ENCODE assay signal across 30 cellular contexts in genomic region chr2:128820427-128820826, GRCh38.
"Had no signal": no experiment of that assay in that cellular context is flagged by ENCODE, and none has a peak within 500 bp of the region (broad histone marks: within the 10 kb centered on the region; RNA-seq: fewer than 3 reads in every experiment).

No MANE protein-coding gene starts in this region.

- H3K27me3 ChIP-seq: brain microvascular endothelial cell, colonic mucosa, gastrocnemius medialis, heart left ventricle had no signal

- H3K4me1 ChIP-seq: colonic mucosa, gastrocnemius medialis, heart left ventricle had no signal

- H3K9me3 Mint-ChIP-seq: central memory CD8-positive, alpha-beta T cell had no signal

- H3K4me3 ChIP-seq: colonic mucosa, gastrocnemius medialis, heart left ventricle had no signal

- H3K36me3 Mint-ChIP-seq: activated naive CD8-positive, alpha-beta T cell had no signal

- ATAC-seq: activated CD4-positive, alpha-beta T cell treated with anti-CD3 and anti-CD28 coated beads for 36 hours; activated T-cell treated with anti-CD3 and anti-CD28 coated beads, Interleukin-2, amount 50 U/mL, for 4 hours; activated T-helper 17 cell treated with anti-CD3 and anti-CD28 coated beads, Interleukin-2, amount 50 U/mL, for 72 hours; gastrocnemius medialis; heart left ventricle had no signal

- H3K9me3 ChIP-seq: colonic mucosa, gastrocnemius medialis, heart left ventricle had no signal

- DNase-seq: activated CD4-positive, alpha-beta memory T cell treated with anti-CD3 and anti-CD28 coated beads, Interleukin-2, amount 10 ng/mL, durations not matched to agents 7 days and 5 days; activated CD4-positive, alpha-beta T cell treated with anti-CD3 and anti-CD28 coated beads for 36 hours; activated CD4-positive, alpha-beta T cell treated with anti-CD3 and anti-CD28 coated beads, Interleukin-2, amount 10 ng/mL, durations not matched to agents 24 days and 14 days; activated CD4-positive, alpha-beta T cell treated with anti-CD3 and anti-CD28 coated beads, Interleukin-2, amount 50 U/mL, for 4 hours; activated CD4-positive, CD25-positive, alpha-beta regulatory T cell; activated CD4-positive, CD25-positive, alpha-beta regulatory T cell treated with anti-CD3 and anti-CD28 coated beads, Interleukin-2, amount 50 U/mL, for 72 hours; activated effector memory CD4-positive, alpha-beta T cell treated with Interleukin-2 at 50 U/mL for 16 hours; activated gamma-delta T cell treated with Interleukin-2 at 50 U/mL for 16 hours; activated naive CD4-positive, alpha-beta T cell treated with anti-CD3 and anti-CD28 coated beads, Interleukin-2, amount 50 U/mL, for 16 hours; activated naive CD4-positive, alpha-beta T cell treated with Interleukin-2 at 50 U/mL for 16 hours; activated T-cell treated with anti-CD3 and anti-CD28 coated beads, Interleukin-2, amount 50 U/mL, for 4 hours; amniotic stem cell; anterior cingulate cortex; brain microvascular endothelial cell; colonic mucosa; effector CD8-positive, alpha-beta T cell; foreskin fibroblast; gastrocnemius medialis; glutamatergic neuron; heart left ventricle; T-helper 1 cell; T-helper 2 cell had no signal

- H3K27ac Mint-ChIP-seq: activated CD4-positive, alpha-beta memory T cell treated with anti-CD3 and anti-CD28 coated beads, Interleukin-2, amount 10 ng/mL, durations not matched to agents 7 days and 5 days; activated CD4-positive, alpha-beta T cell treated with anti-CD3 and anti-CD28 coated beads for 36 hours; activated CD4-positive, alpha-beta T cell treated with anti-CD3 and anti-CD28 coated beads, Interleukin-2, amount 10 ng/mL, durations not matched to agents 24 days and 14 days; activated naive CD8-positive, alpha-beta T cell; activated T-helper 17 cell treated with anti-CD3 and anti-CD28 coated beads, Interleukin-2, amount 50 U/mL, for 72 hours had no signal

- H3K36me3 ChIP-seq: brain microvascular endothelial cell, colonic mucosa, gastrocnemius medialis, heart left ventricle had no signal

- H3K4me3 Mint-ChIP-seq: activated CD4-positive, alpha-beta memory T cell treated with anti-CD3 and anti-CD28 coated beads, Interleukin-2, amount 10 ng/mL, durations not matched to agents 7 days and 5 days; activated CD4-positive, alpha-beta T cell treated with anti-CD3 and anti-CD28 coated beads for 36 hours; activated CD4-positive, alpha-beta T cell treated with anti-CD3 and anti-CD28 coated beads, Interleukin-2, amount 10 ng/mL, durations not matched to agents 24 days and 14 days; activated naive CD8-positive, alpha-beta T cell; activated T-cell treated with anti-CD3 and anti-CD28 coated beads, Interleukin-2, amount 50 U/mL, for 4 hours; activated T-helper 17 cell treated with anti-CD3 and anti-CD28 coated beads, Interleukin-2, amount 50 U/mL, for 72 hours; central memory CD8-positive, alpha-beta T cell had no signal

- FAIRE-seq: astrocyte, bronchial epithelial cell, endometrium, endothelial cell of umbilical vein had no signal

- H3K27me3 Mint-ChIP-seq: activated CD4-positive, alpha-beta memory T cell treated with anti-CD3 and anti-CD28 coated beads, Interleukin-2, amount 10 ng/mL, durations not matched to agents 7 days and 5 days; activated CD4-positive, alpha-beta T cell treated with anti-CD3 and anti-CD28 coated beads, Interleukin-2, amount 10 ng/mL, durations not matched to agents 24 days and 14 days; activated naive CD8-positive, alpha-beta T cell had no signal

- H3K27ac ChIP-seq: brain microvascular endothelial cell, colonic mucosa, epithelial cell of prostate, gastrocnemius medialis, heart left ventricle had no signal

- H3K4me1 Mint-ChIP-seq: activated CD4-positive, alpha-beta memory T cell treated with anti-CD3 and anti-CD28 coated beads, Interleukin-2, amount 10 ng/mL, durations not matched to agents 7 days and 5 days; activated CD4-positive, alpha-beta T cell treated with anti-CD3 and anti-CD28 coated beads for 36 hours; activated CD4-positive, alpha-beta T cell treated with anti-CD3 and anti-CD28 coated beads, Interleukin-2, amount 10 ng/mL, durations not matched to agents 24 days and 14 days; activated T-helper 17 cell treated with anti-CD3 and anti-CD28 coated beads, Interleukin-2, amount 50 U/mL, for 72 hours; central memory CD8-positive, alpha-beta T cell had no signal
